In the genomic region with DNA sequence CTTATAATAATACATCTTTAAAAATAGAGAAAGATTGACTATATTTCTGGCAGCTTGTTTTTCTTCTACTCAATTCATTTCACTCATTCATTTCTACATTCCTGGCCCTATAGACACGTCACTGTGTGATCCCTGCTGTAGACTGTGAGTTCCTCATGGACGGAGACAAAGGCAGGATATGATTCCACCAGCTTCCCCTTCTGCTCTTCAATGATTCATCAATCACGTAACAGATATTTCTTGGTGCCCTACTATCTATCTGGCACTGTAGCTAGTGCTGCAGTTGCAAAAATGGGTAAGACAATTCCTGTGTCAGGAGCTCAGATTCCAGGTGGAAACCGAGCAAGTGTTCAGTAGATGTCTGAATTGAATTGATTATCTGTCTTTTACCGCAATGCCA, we compare ENCODE assay signal across 27 cellular contexts.
DNase-seq lines count a peak whose midpoint lies in the region; ATAC-seq and TF ChIP-seq lines count a peak whose summit lies in the region.
"Had no signal": no experiment of that assay in that cellular context is flagged by ENCODE, and none has a peak within 500 bp of the region (broad histone marks: within the 10 kb centered on the region; RNA-seq: fewer than 3 reads in every experiment).

No MANE protein-coding gene starts in this region.

- POLR2A ChIA-PET in MCF 10A (lab: Yijun Ruan, JAX), result interaction anchor here (0.6 to 1.0 kb wide), 2 partner anchors 237 to 453 kb away, joined by 3 read pairs; no protein-coding TSS in a partner anchor

- H3K4me2 ChIP-seq in mammary epithelial cell (ENCODE audit: insufficient read depth, low read depth, low read length) (no peak overlapping the region), fibroblast of lung (ENCODE audit: extremely low read depth, insufficient read depth, low read length) (no peak overlapping the region)
- H3K4me2 ChIP-seq: hepatocyte had no signal

- in situ Hi-C loops in mammary epithelial cell (cut with MboI; ENCODE audit: low sequenced_read_pairs in 2 of 2), result no loop called here

- H4K20me1 ChIP-seq in mammary epithelial cell (ENCODE audit: insufficient read depth, low read length), result no peaks in the 10 kb centered on the region
- no peaks in the 10 kb centered on the region for H4K20me1 ChIP-seq in fibroblast of lung (ENCODE audit: control insufficient read depth, extremely low read depth, insufficient read depth, low read length)

- no peak for TF ChIP-seq POLR2A in thyroid gland (IDR thresholded peaks at IDR 0.05)

- ATAC-seq in RWPE2 (ENCODE audit: low read depth), result 0 out of 3 replicates have a peak, but pooled peaks have one; percentile 35
- peak; percentile 73 for ATAC-seq in upper lobe of right lung
- ATAC-seq in GM18861 (IDR thresholded peaks at IDR 0.05; ENCODE audit: unreplicated experiment), result no peak
- ATAC-seq in GM18909 (IDR thresholded peaks at IDR 0.05; ENCODE audit: poor library complexity, unreplicated experiment), result no peak
- ATAC-seq: foreskin keratinocyte, GM12878, left lung had no signal

- H3K27ac Mint-ChIP-seq in MCF 10A (ENCODE audit: low read depth, unreplicated experiment), result no peak overlapping the region
- H3K27ac Mint-ChIP-seq: activated CD4-positive, alpha-beta T cell treated with anti-CD3 and anti-CD28 coated beads, Interleukin-2, amount 10 ng/mL, durations not matched to agents 24 days and 14 days; naive B cell had no signal

- H3K36me3 Mint-ChIP-seq in MCF 10A (ENCODE audit: insufficient read depth, unreplicated experiment), result no peaks in the 10 kb centered on the region
- H3K36me3 Mint-ChIP-seq: immature natural killer cell, naive B cell had no signal

- H3K4me3 ChIP-seq in mammary epithelial cell (replicated peaks in 1 of 3; ENCODE audit: insufficient read depth in 1 of 3, low read depth in 2 of 3, low read length in 3 of 3) (no peak overlapping the region), RWPE2 (ENCODE audit: severe bottlenecking) (no peak overlapping the region), fibroblast of lung (replicated peaks in 1 of 4; ENCODE audit: control extremely low read depth in 1 of 4, insufficient read depth in 1 of 4, low read depth in 3 of 4, low read length in 4 of 4) (no peak overlapping the region), upper lobe of right lung (no peak overlapping the region), thyroid gland (replicated peaks in 1 of 3) (no peak overlapping the region)
- H3K4me3 ChIP-seq: GM12878, HAP-1, hepatocyte, left lung, skin epidermis had no signal

- H3K27ac ChIP-seq in mammary epithelial cell (ENCODE audit: insufficient read depth, low read depth, low read length) (no peak overlapping the region), RWPE2 (ENCODE audit: poor library complexity, severe bottlenecking) (no peak overlapping the region), fibroblast of lung (ENCODE audit: insufficient read depth, low read length) (no peak overlapping the region), upper lobe of right lung (no peak overlapping the region), thyroid gland (no peak overlapping the region)
- H3K27ac ChIP-seq: epithelial cell of prostate, foreskin keratinocyte, hepatocyte, left lung, skin epidermis, WERI-Rb-1 had no signal

- no peaks in the 10 kb centered on the region for H3K4me1 Mint-ChIP-seq in MCF 10A (ENCODE audit: insufficient read depth, unreplicated experiment)

- H3K36me3 ChIP-seq in mammary epithelial cell (ENCODE audit: insufficient read depth, low read length) (no peaks in the 10 kb centered on the region), RWPE2 (ENCODE audit: low read depth) (no peaks in the 10 kb centered on the region), fibroblast of lung (ENCODE audit: control insufficient read depth, insufficient read depth, low read length) (no peaks in the 10 kb centered on the region), upper lobe of right lung (no peaks in the 10 kb centered on the region), thyroid gland (no peaks in the 10 kb centered on the region)
- H3K36me3 ChIP-seq: HAP-1, left lung, WERI-Rb-1 had no signal

- intact Hi-C loops in MCF 10A (cut with micrococcal nuclease), result no loop called here
- intact Hi-C loops in mammary epithelial cell (cut with micrococcal nuclease), result no loop called here
- intact Hi-C loops in upper lobe of right lung (cut with DNase I), result no loop called here
- intact Hi-C loops in thyroid gland (cut with DNase I), result no loop called here

- H3K9me3 ChIP-seq in mammary epithelial cell (replicated peaks; ENCODE audit: insufficient read depth, low read length) (no peaks in the 10 kb centered on the region), RWPE2 (ENCODE audit: severe bottlenecking) (no peaks in the 10 kb centered on the region), fibroblast of lung (ENCODE audit: control insufficient read depth, insufficient read depth, low read depth, low read length) (no peaks in the 10 kb centered on the region), upper lobe of right lung (no peaks in the 10 kb centered on the region), thyroid gland (no peaks in the 10 kb centered on the region)
- H3K9me3 ChIP-seq: HAP-1, left lung had no signal

- no peaks in the 10 kb centered on the region for H3K4me1 ChIP-seq in mammary epithelial cell (ENCODE audit: insufficient read depth, low read length)
- no peaks in the 10 kb centered on the region for H3K4me1 ChIP-seq in RWPE2 (ENCODE audit: insufficient read depth, poor library complexity, severe bottlenecking)
- H3K4me1 ChIP-seq in fibroblast of lung (ENCODE audit: control insufficient read depth, extremely low read depth, insufficient read depth, low read length), result no peaks in the 10 kb centered on the region
- H3K4me1 ChIP-seq in upper lobe of right lung, result no peaks in the 10 kb centered on the region
- peaks cover 2 to 4% of the 10 kb centered on the region in 2 donors for H3K4me1 ChIP-seq in thyroid gland
- H3K4me1 ChIP-seq: foreskin keratinocyte, left lung had no signal

- CTCF ChIA-PET in MCF 10A (lab: Yijun Ruan, JAX) (interaction anchor here (0.7 kb wide), 2 partner anchors 182 to 1630 kb away, joined by 3 to 5 read pairs; no protein-coding TSS in a partner anchor), mammary epithelial cell (lab: Charles Lee; ENCODE audit: low non-redundant PET) (no interaction called here)

- H3K27me3 Mint-ChIP-seq in MCF 10A (ENCODE audit: insufficient read depth, unreplicated experiment), result peaks cover 14% of the 10 kb centered on the region

- no peak overlapping the region for H3K4me3 Mint-ChIP-seq in MCF 10A (ENCODE audit: unreplicated experiment)
- H3K4me3 Mint-ChIP-seq: activated CD4-positive, alpha-beta T cell treated with anti-CD3 and anti-CD28 coated beads, Interleukin-2, amount 10 ng/mL, durations not matched to agents 24 days and 14 days; immature natural killer cell; naive B cell had no signal

- no peaks in the 10 kb centered on the region for H3K79me2 ChIP-seq in mammary epithelial cell (ENCODE audit: insufficient read depth, low read length)
- no peaks in the 10 kb centered on the region for H3K79me2 ChIP-seq in fibroblast of lung (ENCODE audit: control insufficient read depth, insufficient read depth, low read length)
- H3K79me2 ChIP-seq: hepatocyte had no signal

- no TSS peak for BruUV-seq in MCF 10A (replicated peaks; lab: Mats Ljungman, UMichigan)
- no TSS peak for BruUV-seq in mammary epithelial cell (replicated peaks; lab: Mats Ljungman, UMichigan)

- 68% methylated on average over 5 of the region's 5 CpGs for WGBS in mammary epithelial cell (ENCODE audit: low coverage, missing lambda C conversion rate)
- WGBS in thyroid gland, 2 donors, result 79 to 83% methylated on average over 5 of the region's 5 CpGs

- peak; percentile 5 for DNase-seq in MCF 10A (ENCODE audit: unreplicated experiment)
- DNase-seq in mammary epithelial cell, result no peak
- no peak for DNase-seq in RWPE2 (ENCODE audit: low spot score)
- DNase-seq in fibroblast of lung (ENCODE audit: low read depth in 2 of 2), result peak; percentile 15 to 21
- DNase-seq in upper lobe of right lung, result no peak
- no peak for DNase-seq in thyroid gland
- DNase-seq: activated CD4-positive, alpha-beta T cell treated with anti-CD3 and anti-CD28 coated beads, Interleukin-2, amount 10 ng/mL, durations not matched to agents 24 days and 14 days; activated naive CD4-positive, alpha-beta T cell; activated T-cell treated with anti-CD3 and anti-CD28 coated beads, Interleukin-2, amount 50 U/mL, for 48 hours; AML-193; aorta; caudate nucleus; DMS79; immature natural killer cell; left lung; naive B cell; NCI-H1436 treated with DMSO at 0.1 percent for 48 hours; NCI-H526 treated with DMSO at 0.1 percent for 48 hours; WERI-Rb-1 had no signal

- TF ChIP-seq CTCF in MCF 10A (IDR thresholded peaks at IDR 0.05; ENCODE audit: unreplicated experiment) (no peak), mammary epithelial cell (conservative IDR thresholded peaks at IDR 0.05 in 1 of 2, IDR thresholded peaks at IDR 0.05 in 1 of 2; ENCODE audit: extremely low read depth in 1 of 2, insufficient read depth in 1 of 2, low read depth in 1 of 2, low read length in 2 of 2) (no peak), RWPE2 (IDR thresholded peaks at IDR 0.05; ENCODE audit: poor library complexity, severe bottlenecking) (no peak), fibroblast of lung (conservative IDR thresholded peaks at IDR 0.05 in 1 of 2, IDR thresholded peaks at IDR 0.05 in 1 of 2; ENCODE audit: low read depth in 1 of 2, low read length in 2 of 2) (no peak), upper lobe of right lung (IDR thresholded peaks at IDR 0.05) (no peak), thyroid gland (IDR thresholded peaks at IDR 0.05) (no peak)

- H2AFZ ChIP-seq in mammary epithelial cell (ENCODE audit: low read depth, low read length) (no peak overlapping the region), fibroblast of lung (ENCODE audit: low read length) (no peak overlapping the region)
- H2AFZ ChIP-seq: hepatocyte had no signal

- H3K27me3 ChIP-seq in mammary epithelial cell (ENCODE audit: insufficient read depth, low read length), result no peaks in the 10 kb centered on the region
- peaks cover 6% of the 10 kb centered on the region for H3K27me3 ChIP-seq in RWPE2 (ENCODE audit: insufficient read depth, poor library complexity, severe bottlenecking)
- H3K27me3 ChIP-seq in fibroblast of lung (ENCODE audit: control insufficient read depth, insufficient read depth, low read length), result no peaks in the 10 kb centered on the region
- no peaks in the 10 kb centered on the region for H3K27me3 ChIP-seq in upper lobe of right lung
- no peaks in the 10 kb centered on the region for H3K27me3 ChIP-seq in thyroid gland
- H3K27me3 ChIP-seq: hepatocyte, left lung had no signal

- H3K9ac ChIP-seq in mammary epithelial cell (ENCODE audit: insufficient read depth, low read length) (no peak overlapping the region), fibroblast of lung (ENCODE audit: insufficient read depth, low read length) (no peak overlapping the region)

- H3K9me3 Mint-ChIP-seq in MCF 10A (ENCODE audit: unreplicated experiment), result no peaks in the 10 kb centered on the region
- H3K9me3 Mint-ChIP-seq: immature natural killer cell, naive B cell had no signal

- dilution Hi-C loops in mammary epithelial cell (cut with HindIII; ENCODE audit: low sequenced_read_pairs), result no loop called here

Comparison
In these comparisons a context has a peak if more than half of its experiments do, and no peak if none do; other contexts are left out.
1. DNase-seq: peak in MCF 10A (single experiment) and fibroblast of lung (2 of 2); none in mammary epithelial cell (single experiment), RWPE2 (single experiment), upper lobe of right lung (single experiment) and thyroid gland (0 of 2).
2. ATAC-seq: peak in RWPE2 (single experiment) and upper lobe of right lung (single experiment); none in GM18861 (single experiment) and GM18909 (single experiment).